ENCODE assay signal across 1 cellular context in the genomic region with DNA sequence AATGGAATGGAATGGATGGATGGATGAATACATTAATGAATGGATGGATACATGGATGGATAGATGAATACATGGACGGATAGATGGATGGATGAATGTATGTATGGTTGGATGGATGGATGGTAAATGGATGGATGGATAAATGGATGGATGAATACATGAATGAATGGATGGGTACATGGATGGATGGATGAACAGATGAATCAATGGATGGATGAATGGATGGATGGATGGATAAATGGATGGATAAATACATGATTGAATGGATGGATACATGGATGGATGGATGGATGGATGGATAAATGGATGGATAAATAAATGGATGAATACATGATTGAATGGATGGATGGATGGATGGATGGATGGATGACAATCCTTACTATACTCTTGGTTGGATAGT.
TF ChIP-seq lines count a peak whose summit lies in the region.

No MANE protein-coding gene starts in this region.

TF ChIP-seq in HepG2, 621 proteins besides CTCF, POLR2A, EP300 and RAD21 (continued from another document):
- TF ChIP-seq, protein P1, sequence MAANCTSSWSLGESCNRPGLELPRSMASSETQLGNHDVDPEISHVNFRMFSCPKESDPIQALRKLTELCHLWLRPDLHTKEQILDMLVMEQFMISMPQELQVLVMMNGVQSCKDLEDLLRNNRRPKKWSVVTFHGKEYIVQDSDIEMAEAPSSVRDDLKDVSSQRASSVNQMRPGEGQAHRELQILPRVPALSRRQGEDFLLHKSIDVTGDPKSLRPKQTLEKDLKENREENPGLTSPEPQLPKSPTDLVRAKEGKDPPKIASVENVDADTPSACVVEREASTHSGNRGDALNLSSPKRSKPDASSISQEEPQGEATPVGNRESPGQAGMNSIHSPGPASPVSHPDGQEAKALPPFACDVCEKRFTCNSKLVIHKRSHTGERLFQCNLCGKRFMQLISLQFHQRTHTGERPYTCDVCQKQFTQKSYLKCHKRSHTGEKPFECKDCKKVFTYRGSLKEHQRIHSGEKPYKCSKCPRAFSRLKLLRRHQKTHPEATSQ (CRISPR knock-in tag; IDR thresholded peaks at IDR 0.05; ENCODE audit: borderline replicate concordance): no peak
